ENCODE assay signal across 19 cellular contexts in the genomic region with DNA sequence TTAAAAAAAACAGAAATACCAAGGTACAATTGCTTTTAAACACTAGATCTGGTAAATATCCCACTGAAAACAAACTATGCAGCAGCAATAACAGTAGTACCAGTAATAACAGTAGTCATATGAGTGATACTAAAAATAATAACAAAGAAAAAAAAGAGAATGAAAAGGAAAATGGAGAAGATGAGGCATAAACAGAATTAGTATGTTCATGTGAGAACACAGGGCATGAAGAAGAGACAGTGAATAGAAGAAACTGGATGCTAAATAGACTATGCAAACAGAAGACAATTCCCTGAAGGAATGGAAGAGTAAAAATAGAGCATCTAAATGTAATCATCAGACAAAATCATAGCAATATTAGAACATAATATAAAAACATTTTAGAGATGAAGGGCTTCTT.
DNase-seq lines count a peak whose midpoint lies in the region; ATAC-seq and TF ChIP-seq lines count a peak whose summit lies in the region.
"Had no signal": no experiment of that assay in that cellular context is flagged by ENCODE, and none has a peak within 500 bp of the region (broad histone marks: within the 10 kb centered on the region; RNA-seq: fewer than 3 reads in every experiment).

No MANE protein-coding gene starts in this region.

- peak overlapping the region; percentile 20 for H3K27ac Mint-ChIP-seq in activated T-cell treated with anti-CD3 and anti-CD28 coated beads, Interleukin-2, amount 50 U/mL, for 72 hours
- peak overlapping the region; percentile 35 for H3K27ac Mint-ChIP-seq in dendritic cell treated with granulocyte-macrophage colony-stimulating factor and Interleukin-4, amounts not matched to agents 40 ng/mL and 50 ng/mL, for 4 days
- H3K27ac Mint-ChIP-seq in Caco-2 (ENCODE audit: unreplicated experiment), result no peak overlapping the region

- POLR2A ChIA-PET in Caco-2 (lab: Charles Lee), result no interaction called here

- ATAC-seq in activated T-cell treated with anti-CD3 and anti-CD28 coated beads, Interleukin-2, amount 50 U/mL, for 72 hours (replicated peaks in 1 of 2), result no peak
- peak; percentile 22 for ATAC-seq in sciatic nerve

- no peak for DNase-seq in activated T-cell treated with anti-CD3 and anti-CD28 coated beads, Interleukin-2, amount 50 U/mL, for 72 hours
- no peak for DNase-seq in activated T-cell treated with anti-CD3 and anti-CD28 coated beads, Interleukin-2, amount 50 U/mL, for 48 hours
- no peak for DNase-seq in sciatic nerve (ENCODE audit: low spot score)
- DNase-seq in NCI-H2227 treated with DMSO at 0.1 percent for 48 hours (lab: John Stamatoyannopoulos, UW), result no peak
- no peak for DNase-seq in Caco-2
- no peak for DNase-seq in iPS-NIHi11 (ENCODE audit: low spot score)
- DNase-seq: 8988T; DMS 273 treated with DMSO at 0.1 percent for 48 hours; GF-D8; H7; MM.1S; NCI-H1105; NCI-H1694 treated with DMSO at 0.1 percent for 48 hours; NCI-H69; NK-92 treated with Interleukin-12 subunit alpha and Interleukin-12 subunit beta, amount 100 ng/mL, for 24 hours; SIG-M5 had no signal

- TF ChIP-seq CTCF in VCaP (conservative IDR thresholded peaks at IDR 0.05) (no peak), Caco-2 (IDR thresholded peaks at IDR 0.05; ENCODE audit: insufficient read depth in 1 of 2, low read depth in 1 of 2, low read length in 1 of 2, severe bottlenecking in 1 of 2, unreplicated experiment in 1 of 2) (no peak)

- no peaks in the 10 kb centered on the region for H3K9me3 ChIP-seq in Caco-2
- H3K9me3 ChIP-seq: BLaER1 had no signal

- H3K36me3 ChIP-seq in Caco-2 (ENCODE audit: control insufficient read depth, insufficient read depth, low read length), result no peaks in the 10 kb centered on the region

- no TSS peak for BruUV-seq in Caco-2 (replicated peaks; lab: Mats Ljungman, UMichigan)

- no peaks in the 10 kb centered on the region for H3K4me1 Mint-ChIP-seq in activated T-cell treated with anti-CD3 and anti-CD28 coated beads, Interleukin-2, amount 50 U/mL, for 72 hours (ENCODE audit: low read depth)
- peaks cover 8% of the 10 kb centered on the region for H3K4me1 Mint-ChIP-seq in dendritic cell treated with granulocyte-macrophage colony-stimulating factor and Interleukin-4, amounts not matched to agents 40 ng/mL and 50 ng/mL, for 4 days (ENCODE audit: low read depth)
- peaks cover 14% of the 10 kb centered on the region for H3K4me1 Mint-ChIP-seq in Caco-2 (ENCODE audit: low read depth, unreplicated experiment)

- intact Hi-C loops in dendritic cell treated with granulocyte-macrophage colony-stimulating factor and Interleukin-4, amounts not matched to agents 40 ng/mL and 50 ng/mL, for 4 days (cut with micrococcal nuclease), result no loop called here
- intact Hi-C loops in sciatic nerve (cut with DNase I), result no loop called here
- intact Hi-C loops in Caco-2 (cut with micrococcal nuclease; ENCODE audit: unreplicated experiment), result no loop called here

- peak overlapping the region; percentile 83; the same call in 1 of the 2 replicates for H3K27ac ChIP-seq in VCaP
- H3K27ac ChIP-seq: BLaER1 had no signal

- H3K27me3 ChIP-seq in Caco-2 (replicated peaks; ENCODE audit: control insufficient read depth, insufficient read depth, low read length), result no peaks in the 10 kb centered on the region
- H3K27me3 ChIP-seq: BLaER1 had no signal

- CTCF ChIA-PET in Caco-2 (lab: Charles Lee), result no interaction called here

- no peaks in the 10 kb centered on the region for H3K27me3 Mint-ChIP-seq in activated T-cell treated with anti-CD3 and anti-CD28 coated beads, Interleukin-2, amount 50 U/mL, for 72 hours (ENCODE audit: low read depth)
- no peaks in the 10 kb centered on the region for H3K27me3 Mint-ChIP-seq in dendritic cell treated with granulocyte-macrophage colony-stimulating factor and Interleukin-4, amounts not matched to agents 40 ng/mL and 50 ng/mL, for 4 days
- H3K27me3 Mint-ChIP-seq in Caco-2 (ENCODE audit: insufficient read depth, unreplicated experiment), result no peaks in the 10 kb centered on the region

- H3K4me3 ChIP-seq in Caco-2 (ENCODE audit: low read depth, low read length), result no peak overlapping the region
- H3K4me3 ChIP-seq: BLaER1 had no signal

- H3K9me3 Mint-ChIP-seq in activated T-cell treated with anti-CD3 and anti-CD28 coated beads, Interleukin-2, amount 50 U/mL, for 72 hours, result no peaks in the 10 kb centered on the region
- no peaks in the 10 kb centered on the region for H3K9me3 Mint-ChIP-seq in dendritic cell treated with granulocyte-macrophage colony-stimulating factor and Interleukin-4, amounts not matched to agents 40 ng/mL and 50 ng/mL, for 4 days
- H3K9me3 Mint-ChIP-seq in Caco-2 (ENCODE audit: unreplicated experiment), result no peaks in the 10 kb centered on the region

- H3K36me3 Mint-ChIP-seq in activated T-cell treated with anti-CD3 and anti-CD28 coated beads, Interleukin-2, amount 50 U/mL, for 72 hours (ENCODE audit: insufficient read depth in 2 of 2), result peaks cover 2 to 20% of the 10 kb centered on the region in 2 donors
- peaks cover 43% of the 10 kb centered on the region for H3K36me3 Mint-ChIP-seq in dendritic cell treated with granulocyte-macrophage colony-stimulating factor and Interleukin-4, amounts not matched to agents 40 ng/mL and 50 ng/mL, for 4 days (ENCODE audit: low read depth)
- H3K36me3 Mint-ChIP-seq in Caco-2 (ENCODE audit: insufficient read depth, unreplicated experiment), result no peaks in the 10 kb centered on the region

- H3K4me3 Mint-ChIP-seq in activated T-cell treated with anti-CD3 and anti-CD28 coated beads, Interleukin-2, amount 50 U/mL, for 72 hours, result no peak overlapping the region
- no peak overlapping the region for H3K4me3 Mint-ChIP-seq in dendritic cell treated with granulocyte-macrophage colony-stimulating factor and Interleukin-4, amounts not matched to agents 40 ng/mL and 50 ng/mL, for 4 days
- H3K4me3 Mint-ChIP-seq in Caco-2 (ENCODE audit: unreplicated experiment), result no peak overlapping the region

- H3K4me1 ChIP-seq in Caco-2, result peaks cover 6% of the 10 kb centered on the region
- H3K4me1 ChIP-seq: BLaER1 had no signal
